ENCODE assay signal across 2 cellular contexts in genomic region chr6:24374612-24375011, GRCh38.
TF ChIP-seq lines count a peak whose summit lies in the region.

No MANE protein-coding gene starts in this region.

TF ChIP-seq in HepG2, 621 proteins besides CTCF, POLR2A, EP300 and RAD21:
- TF ChIP-seq ZNF296 (CRISPR knock-in tag; conservative IDR thresholded peaks at IDR 0.05) (peak; percentile 92), DMAP1 (CRISPR knock-in tag; IDR thresholded peaks at IDR 0.05) (no peak), ZNF687 (CRISPR knock-in tag; IDR thresholded peaks at IDR 0.05) (0 out of 2 replicates have a peak, but pooled peaks have one; percentile 16)

TF ChIP-seq in H1, 55 proteins besides CTCF, POLR2A, EP300 and RAD21:
- TF ChIP-seq ZNF274 (IDR thresholded peaks at IDR 0.05; ENCODE audit: borderline replicate concordance, extremely low read depth, low read length) (no peak), PHF8 (conservative IDR thresholded peaks at IDR 0.05; ENCODE audit: low read depth, low read length) (no peak), RNF2 (IDR thresholded peaks at IDR 0.05; ENCODE audit: borderline replicate concordance, low read depth, low read length, missing control alignments, poor library complexity, severe bottlenecking) (no peak), RXRA (IDR thresholded peaks at IDR 0.05; ENCODE audit: insufficient read depth, low read depth, low read length) (no peak), GABPA (IDR thresholded peaks at IDR 0.05; ENCODE audit: borderline replicate concordance, insufficient read depth, low read length) (no peak), TEAD4 (IDR thresholded peaks at IDR 0.05; ENCODE audit: low read depth, low read length) (no peak), SIX5 (IDR thresholded peaks at IDR 0.05; ENCODE audit: low read depth, low read length) (no peak), CHD7 (IDR thresholded peaks at IDR 0.05; ENCODE audit: insufficient replicate concordance, low read length) (no peak), BACH1 (IDR thresholded peaks at IDR 0.05; ENCODE audit: low read length) (no peak), KDM1A (IDR thresholded peaks at IDR 0.05; ENCODE audit: borderline replicate concordance, low read length) (no peak), MAFK (IDR thresholded peaks at IDR 0.05; ENCODE audit: low read depth, low read length) (no peak), ATF3 (IDR thresholded peaks at IDR 0.05; ENCODE audit: insufficient read depth, low read depth, low read length) (no peak), CEBPB (IDR thresholded peaks at IDR 0.05; ENCODE audit: low read depth, low read length) (no peak)
